ENCODE assay signal across 6 cellular contexts in the genomic region with DNA sequence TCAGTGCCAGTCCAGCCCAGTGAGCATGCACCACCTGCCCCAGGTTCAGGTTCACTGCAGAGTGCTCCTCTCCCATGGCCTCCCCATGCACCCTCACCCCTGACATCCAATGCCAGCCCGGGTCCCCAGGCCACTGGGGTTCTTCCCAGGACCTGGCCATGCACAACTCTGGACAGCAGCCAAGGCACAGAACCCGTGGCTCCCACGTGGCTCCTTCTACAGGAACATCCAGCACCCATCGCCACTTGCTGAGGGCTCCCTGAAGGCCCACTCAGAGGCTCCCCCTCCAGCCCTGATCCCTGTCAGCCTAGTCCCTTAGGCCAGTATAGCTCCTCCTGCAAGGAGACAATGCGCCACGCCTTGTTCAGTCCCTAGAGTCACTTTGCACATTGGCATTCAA.
"Had no signal": no experiment of that assay in that cellular context is flagged by ENCODE, and none has a peak within 500 bp of the region (broad histone marks: within the 10 kb centered on the region; RNA-seq: fewer than 3 reads in every experiment).

No MANE protein-coding gene starts in this region.

- H3K27ac ChIP-seq: HL-60 had no signal

- H3K4me3 Mint-ChIP-seq: IgD-negative memory B cell had no signal

- H3K36me3 Mint-ChIP-seq: IgD-negative memory B cell had no signal

- DNase-seq: IMR-90, KBM-7 had no signal

- H3K4me3 ChIP-seq: K562 had no signal

- H3K4me1 Mint-ChIP-seq: IgD-negative memory B cell had no signal

- H3K27me3 Mint-ChIP-seq: IgD-negative memory B cell had no signal

- H3K27ac Mint-ChIP-seq: IgD-negative memory B cell had no signal

- ATAC-seq: HepG2, K562 had no signal
